Comparison of ENCODE assay signal across 14 cellular contexts in the genomic region with DNA sequence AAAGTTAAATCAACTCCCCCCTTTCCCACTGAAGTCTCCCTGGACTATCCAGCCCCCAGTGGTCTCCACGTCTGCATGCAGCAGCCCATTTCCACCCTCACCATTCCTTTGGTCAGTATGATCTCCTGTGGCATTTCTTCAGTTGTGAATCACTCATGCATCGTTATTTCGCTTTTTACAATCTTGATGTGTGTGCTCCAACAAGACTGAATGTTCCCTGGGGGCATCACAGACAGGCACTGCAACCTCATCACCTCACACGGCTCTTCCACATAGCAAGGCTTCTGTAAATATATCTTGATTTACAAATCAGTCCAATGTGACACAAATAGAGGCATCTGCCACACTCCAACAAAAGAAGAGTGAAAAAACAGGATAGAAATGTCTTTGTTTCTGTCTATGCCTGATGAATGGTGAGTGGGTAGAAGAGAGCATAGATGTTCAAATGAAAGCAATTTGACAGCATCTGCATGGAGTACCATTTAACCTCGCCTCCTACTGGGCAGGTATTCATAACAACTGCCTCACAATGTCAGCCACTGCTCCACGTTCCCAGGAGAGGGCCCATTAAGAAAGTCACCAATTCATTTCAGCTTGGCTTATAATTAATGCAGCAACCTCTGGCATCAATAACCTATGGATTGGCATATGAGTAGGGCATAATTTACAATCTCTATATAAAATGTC. TPM values are rescaled to one million over a fixed set of nuclear protein-coding genes. Genes with fewer than 3 reads are reported as not detected.
DNase-seq lines count a peak whose midpoint lies in the region; ATAC-seq, FAIRE-seq and TF ChIP-seq lines count a peak whose summit lies in the region.
"Had no signal": no experiment of that assay in that cellular context is flagged by ENCODE, and none has a peak within 500 bp of the region (broad histone marks: within the 10 kb centered on the region; RNA-seq: fewer than 3 reads in every experiment).

No MANE protein-coding gene starts in this region.

- no peaks in the 10 kb centered on the region for H3K27me3 Mint-ChIP-seq in activated CD4-positive, alpha-beta T cell treated with anti-CD3 and anti-CD28 coated beads, Interleukin-2, amount 10 ng/mL, durations not matched to agents 24 days and 14 days
- H3K27me3 Mint-ChIP-seq: memory B cell had no signal

- H2AFZ ChIP-seq in endothelial cell of umbilical vein (ENCODE audit: low read depth, low read length): no peak overlapping the region

- H3K4me1 ChIP-seq in endothelial cell of umbilical vein (ENCODE audit: control insufficient read depth, extremely low read depth, insufficient read depth, low read length) (peaks cover 38% of the 10 kb centered on the region), subcutaneous abdominal adipose tissue (ENCODE audit: control insufficient read depth in 5 of 5, insufficient read depth in 5 of 5, low read length in 5 of 5) (peaks cover 7 to 86% (median 53%) of the 10 kb centered on the region in 5 donors)

- intact Hi-C loops in activated CD4-positive, alpha-beta T cell treated with anti-CD3 and anti-CD28 coated beads, Interleukin-2, amount 10 ng/mL, durations not matched to agents 24 days and 14 days (cut with micrococcal nuclease): loop anchor here (5.0 to 10.0 kb wide), 4 partner anchors 152 to 547 kb away; a partner anchor contains a TSS
- intact Hi-C loops in endothelial cell of umbilical vein (cut with micrococcal nuclease): loop anchor here (5.0 to 10.0 kb wide), 3 partner anchors 38 to 387 kb away; no protein-coding TSS in a partner anchor

- no peak overlapping the region for H3K4me3 ChIP-seq in endothelial cell of umbilical vein (replicated peaks in 1 of 3; ENCODE audit: insufficient read depth in 1 of 3, low read depth in 1 of 3, low read length in 3 of 3)
- no peak overlapping the region for H3K4me3 ChIP-seq in subcutaneous abdominal adipose tissue (ENCODE audit: low read depth in 1 of 5, low read length in 5 of 5)
- H3K4me3 ChIP-seq: suprapubic skin had no signal

- no peak for TF ChIP-seq CTCF in endothelial cell of umbilical vein (IDR thresholded peaks at IDR 0.05; ENCODE audit: extremely low read depth in 1 of 2, insufficient read depth in 1 of 2, low read depth in 1 of 2, low read length in 2 of 2)

- peaks cover 0 to 2% of the 10 kb centered on the region in 2 experiments for H3K36me3 ChIP-seq in endothelial cell of umbilical vein (ENCODE audit: control insufficient read depth in 2 of 2, extremely low read depth in 1 of 2, insufficient read depth in 2 of 2, low read length in 2 of 2)
- H3K36me3 ChIP-seq in subcutaneous abdominal adipose tissue (ENCODE audit: control insufficient read depth in 5 of 5, insufficient read depth in 5 of 5, low read length in 5 of 5): peaks cover 0 to 7% (median 0%) of the 10 kb centered on the region in 5 donors
- H3K36me3 ChIP-seq: suprapubic skin had no signal

- peaks cover 33% of the 10 kb centered on the region for H3K36me3 Mint-ChIP-seq in activated CD4-positive, alpha-beta T cell treated with anti-CD3 and anti-CD28 coated beads, Interleukin-2, amount 10 ng/mL, durations not matched to agents 24 days and 14 days (ENCODE audit: low read depth)

- FAIRE-seq in endothelial cell of umbilical vein (lab: Jason Lieb, UNC): peak; percentile 42

- H3K27me3 ChIP-seq in endothelial cell of umbilical vein (ENCODE audit: control insufficient read depth in 2 of 2, insufficient read depth in 2 of 2, low read length in 2 of 2) (no peaks in the 10 kb centered on the region), subcutaneous abdominal adipose tissue (ENCODE audit: control insufficient read depth in 5 of 5, insufficient read depth in 4 of 5, low read length in 5 of 5) (no peaks in the 10 kb centered on the region)
- H3K27me3 ChIP-seq: suprapubic skin had no signal

- peak overlapping the region; percentile 46 for H3K27ac Mint-ChIP-seq in activated CD4-positive, alpha-beta T cell treated with anti-CD3 and anti-CD28 coated beads, Interleukin-2, amount 10 ng/mL, durations not matched to agents 24 days and 14 days

- H3K79me2 ChIP-seq in endothelial cell of umbilical vein (ENCODE audit: control insufficient read depth, insufficient read depth, low read length): peaks cover 67% of the 10 kb centered on the region

- CTCF ChIA-PET in endothelial cell of umbilical vein (lab: Charles Lee): interaction anchor here (3.9 kb wide), 1 partner anchor 12 kb away, joined by 18 read pairs; no protein-coding TSS in a partner anchor

- POLR2A ChIA-PET in endothelial cell of umbilical vein (lab: Charles Lee): no interaction called here

- no peak overlapping the region for H3K4me2 ChIP-seq in endothelial cell of umbilical vein (ENCODE audit: insufficient read depth, low read length)

- no peaks in the 10 kb centered on the region for H4K20me1 ChIP-seq in endothelial cell of umbilical vein (replicated peaks; ENCODE audit: control insufficient read depth, extremely low read depth, insufficient read depth, low read length)

- H3K9me1 ChIP-seq in endothelial cell of umbilical vein (replicated peaks; ENCODE audit: control insufficient read depth, extremely low read depth, insufficient read depth, low read length): no peaks in the 10 kb centered on the region

- no TSS peak for BruUV-seq in endothelial cell of umbilical vein (replicated peaks; lab: Mats Ljungman, UMichigan)

- H3K9me3 Mint-ChIP-seq in activated CD4-positive, alpha-beta T cell treated with anti-CD3 and anti-CD28 coated beads, Interleukin-2, amount 10 ng/mL, durations not matched to agents 24 days and 14 days: no peaks in the 10 kb centered on the region
- H3K9me3 Mint-ChIP-seq: dendritic cell treated with granulocyte-macrophage colony-stimulating factor and Interleukin-4, amounts not matched to agents 40 ng/mL and 50 ng/mL, for 4 days; memory B cell had no signal

- ATAC-seq in HG02981 (IDR thresholded peaks at IDR 0.05; ENCODE audit: unreplicated experiment): no peak
- no peak for ATAC-seq in GM18502 (IDR thresholded peaks at IDR 0.05; ENCODE audit: poor library complexity, unreplicated experiment)
- ATAC-seq: psoas muscle had no signal

- dilution Hi-C loops in endothelial cell of umbilical vein (cut with MboI; ENCODE audit: extremely low pct_ligation_motif_present, low sequenced_read_pairs): no loop called here

- no peak for DNase-seq in activated CD4-positive, alpha-beta T cell treated with anti-CD3 and anti-CD28 coated beads, Interleukin-2, amount 10 ng/mL, durations not matched to agents 24 days and 14 days
- no peak for DNase-seq in activated CD4-positive, alpha-beta T cell treated with anti-CD3 and anti-CD28 coated beads, Interleukin-2, amount 50 U/mL, for 48 hours
- DNase-seq in NCI-H69 (lab: John Stamatoyannopoulos, UW) (peak; percentile 75), endothelial cell of umbilical vein (ENCODE audit: low read depth, low spot score) (no peak)
- no peak for DNase-seq in NK-92 treated with Interleukin-12 subunit alpha and Interleukin-12 subunit beta, amount 100 ng/mL, for 24 hours (lab: John Stamatoyannopoulos, UW)
- DNase-seq: activated effector memory CD4-positive, alpha-beta T cell treated with anti-CD3 and anti-CD28 coated beads, Interleukin-2, amount 50 U/mL, for 16 hours; NCI-H1105 treated with DMSO at 0.1 percent for 48 hours; psoas muscle had no signal

- H3K9ac ChIP-seq in endothelial cell of umbilical vein (replicated peaks; ENCODE audit: extremely low read depth, insufficient read depth, low read length): no peak overlapping the region
- H3K9ac ChIP-seq in subcutaneous abdominal adipose tissue (ENCODE audit: low read length in 5 of 5): no peak overlapping the region

- peaks cover 62% of the 10 kb centered on the region for H3K4me1 Mint-ChIP-seq in activated CD4-positive, alpha-beta T cell treated with anti-CD3 and anti-CD28 coated beads, Interleukin-2, amount 10 ng/mL, durations not matched to agents 24 days and 14 days

- H3K4me3 Mint-ChIP-seq in activated CD4-positive, alpha-beta T cell treated with anti-CD3 and anti-CD28 coated beads, Interleukin-2, amount 10 ng/mL, durations not matched to agents 24 days and 14 days: peak overlapping the region; percentile 89
- H3K4me3 Mint-ChIP-seq: dendritic cell treated with granulocyte-macrophage colony-stimulating factor and Interleukin-4, amounts not matched to agents 40 ng/mL and 50 ng/mL, for 4 days; memory B cell had no signal

- no peak for TF ChIP-seq POLR2A in endothelial cell of umbilical vein (IDR thresholded peaks at IDR 0.05; ENCODE audit: low read depth, low read length)

- H3K9me3 ChIP-seq in endothelial cell of umbilical vein (replicated peaks; ENCODE audit: control insufficient read depth, insufficient read depth, low read length) (no peaks in the 10 kb centered on the region), subcutaneous abdominal adipose tissue (ENCODE audit: control insufficient read depth in 5 of 5, low read length in 5 of 5) (no peaks in the 10 kb centered on the region)
- H3K9me3 ChIP-seq: psoas muscle, suprapubic skin had no signal

- H3K27ac ChIP-seq in endothelial cell of umbilical vein (ENCODE audit: insufficient read depth, low read depth, low read length): no peak overlapping the region
- H3K27ac ChIP-seq in subcutaneous abdominal adipose tissue (ENCODE audit: low read depth, low read length): peak overlapping the region; percentile 68
- H3K27ac ChIP-seq: suprapubic skin had no signal

TF ChIP-seq in endothelial cell of umbilical vein, 7 proteins besides CTCF, POLR2A, EP300 and RAD21:
- TF ChIP-seq EZH2 (IDR thresholded peaks at IDR 0.05; ENCODE audit: borderline replicate concordance, low read depth, low read length, severe bottlenecking): no peak
- TF ChIP-seq, protein P1, sequence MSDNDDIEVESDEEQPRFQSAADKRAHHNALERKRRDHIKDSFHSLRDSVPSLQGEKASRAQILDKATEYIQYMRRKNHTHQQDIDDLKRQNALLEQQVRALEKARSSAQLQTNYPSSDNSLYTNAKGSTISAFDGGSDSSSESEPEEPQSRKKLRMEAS (IDR thresholded peaks at IDR 0.05; ENCODE audit: insufficient read depth, insufficient read length): no peak
- no peak for TF ChIP-seq POLR2AphosphoS5 (IDR thresholded peaks at IDR 0.05; ENCODE audit: insufficient read depth, low read depth, low read length)

RNA-seq across cellular contexts. Expression of a gene that starts 5.2 kb away (rescaled TPM):
- 35.3 and 40.8 TPM in 2 replicates for total RNA-seq in activated CD4-positive, alpha-beta T cell treated with anti-CD3 and anti-CD28 coated beads, Interleukin-2, amount 10 ng/mL, durations not matched to agents 24 days and 14 days
- total RNA-seq in endothelial cell of umbilical vein: 87.0 and 106 TPM in 2 replicates
- polyA plus RNA-seq in endothelial cell of umbilical vein: 40.9 and 50.1 TPM in 2 replicates
- polyA plus RNA-seq in endothelial cell of umbilical vein (2011; cell fraction: cytosol; rRNA removed): 40.6 and 42.2 TPM in 2 replicates
- polyA plus RNA-seq in endothelial cell of umbilical vein (2011; cell fraction: nucleus; rRNA removed): 50.1 and 53.9 TPM in 2 replicates
- 54.3 and 76.5 TPM in 2 replicates for polyA plus RNA-seq in endothelial cell of umbilical vein (2012)
- 131 and 134 TPM in 2 replicates for polyA minus RNA-seq in endothelial cell of umbilical vein
- polyA minus RNA-seq in endothelial cell of umbilical vein (2011; cell fraction: cytosol; rRNA and poly(A)+ RNA removed): 39.0 TPM
- polyA minus RNA-seq in endothelial cell of umbilical vein (2011; cell fraction: nucleus; rRNA and poly(A)+ RNA removed): 47.2 and 83.6 TPM in 2 replicates
